ENCODE assay signal across 9 cellular contexts in the genomic region with DNA sequence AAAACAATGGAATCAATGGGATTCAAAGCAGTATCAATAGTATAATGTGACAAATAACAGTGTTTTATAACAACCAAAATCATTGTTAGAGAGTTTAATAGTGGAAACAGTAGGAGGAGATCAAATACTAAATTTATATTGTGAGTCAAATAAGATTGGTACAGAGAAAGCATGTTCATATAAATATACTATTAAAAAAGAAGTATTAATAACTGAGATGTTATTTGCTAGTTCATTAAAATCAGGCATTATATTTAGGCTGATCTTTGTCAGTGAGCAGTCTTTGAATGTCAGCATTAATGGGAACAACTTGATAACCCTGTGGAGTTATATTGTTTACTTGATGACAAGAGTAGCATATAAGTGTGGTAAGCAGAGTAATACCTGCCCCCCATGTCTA. TPM values are rescaled to one million over a fixed set of nuclear protein-coding genes. Genes with fewer than 3 reads are reported as not detected.
"Had no signal": no experiment of that assay in that cellular context is flagged by ENCODE, and none has a peak within 500 bp of the region (broad histone marks: within the 10 kb centered on the region; RNA-seq: fewer than 3 reads in every experiment).

No MANE protein-coding gene starts in this region.

- FAIRE-seq: HTR-8/SVneo had no signal

- H3K27ac ChIP-seq: GM23248 had no signal

- H3K9me3 ChIP-seq: HAP-1 had no signal

- ATAC-seq: HCT116 had no signal

- H3K36me3 ChIP-seq: HAP-1 had no signal

- DNase-seq: GM23248, GOT3, H7, HFFc6, IMR-90 had no signal

- H3K4me3 ChIP-seq: GM23248, HAP-1 had no signal

RNA-seq across cellular contexts. Expression of a gene that starts 30.6 kb away (rescaled TPM):
- total RNA-seq: HT-29 had no signal
